In the genomic region with DNA sequence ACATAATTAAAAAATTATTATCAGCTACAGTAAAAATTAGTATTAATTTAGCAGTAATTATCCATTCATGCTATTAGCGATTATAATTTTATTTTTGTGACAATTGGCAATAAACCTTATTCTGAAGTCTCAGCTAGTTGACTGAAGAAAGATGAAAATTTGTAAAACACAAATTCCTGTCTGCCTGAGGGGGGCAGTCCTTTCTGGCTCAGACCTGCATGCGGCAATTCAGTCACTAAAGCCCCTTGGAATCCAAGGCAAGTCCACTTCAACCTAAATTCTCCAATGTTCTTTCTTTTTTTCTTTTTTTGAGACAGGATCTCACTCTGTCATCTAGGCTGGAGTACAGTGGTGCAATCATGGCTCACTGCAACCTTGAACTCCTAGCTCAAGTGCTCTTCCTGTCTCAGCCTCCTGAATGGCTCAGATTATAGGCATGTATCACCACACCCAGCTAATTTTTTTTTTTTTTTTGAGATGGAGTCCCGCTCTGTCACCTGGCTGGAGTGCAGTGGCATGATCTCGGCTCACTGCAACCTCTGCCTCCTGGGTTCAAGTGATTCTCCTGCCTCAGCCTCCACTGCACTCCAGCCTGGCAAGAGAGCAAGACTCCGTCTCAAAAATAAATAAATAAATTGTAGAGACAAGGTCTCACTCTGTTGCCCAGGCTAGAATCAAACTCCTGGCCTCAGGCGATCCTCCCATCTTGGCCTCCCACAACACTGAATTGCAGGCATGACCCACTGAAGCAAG, we compare ENCODE assay signal across 17 cellular contexts. TPM values are rescaled to one million over a fixed set of nuclear protein-coding genes. Genes with fewer than 3 reads are reported as not detected.
DNase-seq lines count a peak whose midpoint lies in the region; ATAC-seq, FAIRE-seq and TF ChIP-seq lines count a peak whose summit lies in the region.
"Had no signal": no experiment of that assay in that cellular context is flagged by ENCODE, and none has a peak within 500 bp of the region (broad histone marks: within the 10 kb centered on the region; RNA-seq: fewer than 3 reads in every experiment).

No MANE protein-coding gene starts in this region.

- intact Hi-C loops in K562 (cut with micrococcal nuclease) (loop anchor here (5.0 kb wide), 1 partner anchor 64 kb away; no protein-coding TSS in a partner anchor), posterior vena cava (cut with DNase I) (loop anchor here in 1 of 2 donors (10.0 kb wide), 1 partner anchor 692 kb away; no protein-coding TSS in a partner anchor)

- H3K9me3 ChIP-seq in MM.1S (replicated peaks; ENCODE audit: insufficient read depth, low read length) (no peaks in the 10 kb centered on the region), K562 (replicated peaks; ENCODE audit: control insufficient read depth, insufficient read depth, low read depth, low read length) (no peaks in the 10 kb centered on the region), osteoblast (ENCODE audit: low read depth, low read length) (no peaks in the 10 kb centered on the region)
- H3K9me3 ChIP-seq: BLaER1, gastroesophageal sphincter had no signal

- H4K20me1 ChIP-seq in MM.1S (ENCODE audit: insufficient read depth, low read length) (no peaks in the 10 kb centered on the region), K562 (replicated peaks; ENCODE audit: control insufficient read depth, insufficient read depth, low read length) (no peaks in the 10 kb centered on the region), osteoblast (ENCODE audit: insufficient read depth, low read length) (no peaks in the 10 kb centered on the region)
- H4K20me1 ChIP-seq: BLaER1 had no signal

- BruUV-seq in K562 (replicated peaks; lab: Mats Ljungman, UMichigan) = no TSS peak

- H3K4me2 ChIP-seq in MM.1S (ENCODE audit: low read depth, low read length) (peak overlapping the region; percentile 78), K562 (ENCODE audit: insufficient read depth, low read length) (no peak overlapping the region), osteoblast (ENCODE audit: insufficient read depth, low read length) (no peak overlapping the region)

- TF ChIP-seq CTCF in MM.1S (IDR thresholded peaks at IDR 0.05; ENCODE audit: low read length) (no peak), K562 (IDR thresholded peaks at IDR 0.05 in 2 of 3, conservative IDR thresholded peaks at IDR 0.05 in 1 of 3; ENCODE audit: insufficient read depth in 2 of 3, low read depth in 1 of 3, low read length in 3 of 3) (peak; percentile 10 to 27 (median 14); a peak in 2 of 6 replicates), osteoblast (IDR thresholded peaks at IDR 0.05; ENCODE audit: extremely low read depth, low read depth, low read length) (no peak)

- H3K9me2 ChIP-seq in MM.1S (replicated peaks; ENCODE audit: insufficient read depth, low read length) = no peaks in the 10 kb centered on the region

- TF ChIP-seq RAD21 in K562 (CRISPR knock-in tag; conservative IDR thresholded peaks at IDR 0.05 in 1 of 2, IDR thresholded peaks at IDR 0.05 in 1 of 2) = peak in 1 of 2 experiments; percentile 17; a peak in 1 of 4 replicates

- no peaks in the 10 kb centered on the region for H3K79me2 ChIP-seq in MM.1S (ENCODE audit: low read length)
- H3K79me2 ChIP-seq in K562 (ENCODE audit: control insufficient read depth, insufficient read depth, low read length) = no peaks in the 10 kb centered on the region
- no peaks in the 10 kb centered on the region for H3K79me2 ChIP-seq in osteoblast (ENCODE audit: insufficient read depth, low read length)

- CTCF ChIA-PET in K562 (lab: Yijun Ruan, JAX; ENCODE audit: low intra/inter-chr PET ratio) = no interaction called here

- ATAC-seq in K562 (peak; percentile 33; the same call in 2 of the 3 replicates), GM19397 (IDR thresholded peaks at IDR 0.05; ENCODE audit: unreplicated experiment) (no peak)
- ATAC-seq: gastroesophageal sphincter; natural killer cell treated with Interleukin-12 subunit alpha and Interleukin-12 subunit beta and Interleukin-15 and Interleukin-18, amount 100 ng/mL, for 72 hours; stimulated activated naive CD8-positive, alpha-beta T cell treated with anti-CD3 and anti-CD28 coated beads, Interleukin-15, amount 100 ng/mL, for 72 hours had no signal

- H3K36me3 ChIP-seq in MM.1S (replicated peaks; ENCODE audit: insufficient read depth, low read length) (no peaks in the 10 kb centered on the region), K562 (ENCODE audit: control insufficient read depth, insufficient read depth, low read length) (no peaks in the 10 kb centered on the region), osteoblast (ENCODE audit: insufficient read depth, low read length) (no peaks in the 10 kb centered on the region)
- H3K36me3 ChIP-seq: BLaER1, gastroesophageal sphincter had no signal

- H3K9ac ChIP-seq in MM.1S (ENCODE audit: low read length) (no peak overlapping the region; the same call in 1 of the 2 replicates), K562 (ENCODE audit: insufficient read depth in 1 of 2, low read depth in 2 of 2, low read length in 2 of 2) (no peak overlapping the region)
- H3K9ac ChIP-seq: BLaER1 had no signal

- WGBS in K562 (ENCODE audit: insufficient coverage, low coverage, missing lambda C conversion rate) = 0% methylated on average over 6 of the region's 6 CpGs

- peak overlapping the region; percentile 9; the same call in 1 of the 2 replicates for H3K4me3 ChIP-seq in MM.1S (ENCODE audit: low read length)
- H3K4me3 ChIP-seq in K562 = no peak overlapping the region
- H3K4me3 ChIP-seq in osteoblast (ENCODE audit: insufficient read depth, low read length) = no peak overlapping the region
- H3K4me3 ChIP-seq: BLaER1, gastroesophageal sphincter had no signal

- TF ChIP-seq EP300 in K562 (IDR thresholded peaks at IDR 0.05; ENCODE audit: low read length) = no peak

- no peaks in the 10 kb centered on the region for H3K9me1 ChIP-seq in K562 (ENCODE audit: control insufficient read depth, insufficient read depth, low read length)

- in situ Hi-C loops in K562 (cut with MboI) = no loop called here

- H3K27me3 ChIP-seq in MM.1S (replicated peaks; ENCODE audit: insufficient read depth, low read length) = no peaks in the 10 kb centered on the region
- peaks cover 36 to 55% of the 10 kb centered on the region in 2 experiments for H3K27me3 ChIP-seq in K562 (ENCODE audit: control insufficient read depth in 2 of 2, insufficient read depth in 2 of 2, low read length in 2 of 2)
- no peaks in the 10 kb centered on the region for H3K27me3 ChIP-seq in osteoblast (ENCODE audit: insufficient read depth, low read length)
- H3K27me3 ChIP-seq: BLaER1, gastroesophageal sphincter had no signal

- H2AFZ ChIP-seq in MM.1S (ENCODE audit: low read length) = no peak overlapping the region
- H2AFZ ChIP-seq in K562 (ENCODE audit: low read depth, low read length) = no peak overlapping the region
- H2AFZ ChIP-seq in osteoblast (ENCODE audit: low read length) = no peak overlapping the region

- TF ChIP-seq POLR2A in K562 (conservative IDR thresholded peaks at IDR 0.05) = no peak

- H3F3A ChIP-seq in MM.1S (ENCODE audit: insufficient read depth, low read length) = peaks cover 21% of the 10 kb centered on the region

- POLR2A ChIA-PET in K562 (lab: Yijun Ruan, JAX) = interaction anchor here (0.6 to 1.1 kb wide), 4 partner anchors 11 to 351 kb away, joined by 3 to 4 read pairs (median 3); no protein-coding TSS in a partner anchor

- H3K27ac ChIP-seq in MM.1S (ENCODE audit: low read length) (peak overlapping the region; percentile 85; the same call in 1 of the 2 replicates), K562 (ENCODE audit: extremely low read depth, low read depth, low read length) (no peak overlapping the region), osteoblast (ENCODE audit: low read depth, low read length) (peak overlapping the region; percentile 34)
- H3K27ac ChIP-seq: BLaER1, gastroesophageal sphincter had no signal

- H3K4me1 ChIP-seq in MM.1S (ENCODE audit: low read length) (peaks cover 32% of the 10 kb centered on the region), K562 (replicated peaks in 1 of 2; ENCODE audit: control insufficient read depth in 2 of 2, insufficient read depth in 2 of 2, low read length in 2 of 2) (no peaks in the 10 kb centered on the region), osteoblast (ENCODE audit: insufficient read depth, low read length) (peaks cover 25% of the 10 kb centered on the region)
- H3K4me1 ChIP-seq: gastroesophageal sphincter had no signal

- DNase-seq in NCI-H748 (lab: John Stamatoyannopoulos, UW; ENCODE audit: unreplicated experiment) (peak; percentile 49), NCI-H748 treated with DMSO at 0.1 percent for 48 hours (lab: John Stamatoyannopoulos, UW) (no peak), MM.1S (no peak), K562 (ENCODE audit: extremely low read depth in 1 of 4, low spot score in 3 of 4) (no peak), osteoblast (ENCODE audit: insufficient read length, low spot score, missing footprints) (no peak), posterior vena cava (ENCODE audit: low spot score) (no peak), DMS53 (lab: John Stamatoyannopoulos, UW) (no peak)
- DNase-seq: erythroblast; NCI-H2029; NCI-H446 treated with DMSO at 0.1 percent for 48 hours; posterior cingulate gyrus; stimulated activated naive CD8-positive, alpha-beta T cell treated with anti-CD3 and anti-CD28 coated beads, Interleukin-15, amount 100 ng/mL, for 72 hours had no signal

- FAIRE-seq in K562 (lab: Jason Lieb, UNC) = no peak
- FAIRE-seq: A204.1 had no signal

TF ChIP-seq in K562, 482 proteins besides CTCF, POLR2A, EP300 and RAD21 (continues in another document):
- no peak for TF ChIP-seq NFIX (CRISPR knock-in tag; IDR thresholded peaks at IDR 0.05; ENCODE audit: low read depth)

RNA-seq across cellular contexts. Expression of a gene that starts 24.1 kb away (rescaled TPM):
- total RNA-seq in K562 (2011; cell fraction: chromatin; rRNA removed; ENCODE audit: low replicate concordance) = 0.09 TPM in 1 of 2 replicates, not detected in the other
- 0.13 TPM in 1 of 2 replicates, not detected in the other for total RNA-seq in K562 (2011; cell fraction: nucleolus; rRNA removed)
- total RNA-seq in K562 (2011; cell fraction: nucleoplasm; rRNA removed) = 0.07 and 0.08 TPM in 2 replicates
- total RNA-seq in K562 (2014; rRNA removed) = not detected in 2 replicates
- total RNA-seq in K562 (2014; rRNA removed; fragmentation: Illumina TruSeq; extraction: Trizol) = not detected in 2 replicates
- not detected in 2 replicates for total RNA-seq in K562 (2015; rRNA removed; fragmentation: Illumina TruSeq; extraction: Trizol)
- total RNA-seq in K562 (2021) = 0.22 and 0.27 TPM in 2 replicates
- polyA plus RNA-seq in K562 (2011; rRNA removed) = 0.01 TPM in 2 replicates
- polyA plus RNA-seq in K562 (2011; cell fraction: cytosol; rRNA removed) = 0.01 TPM in 1 of 2 replicates, not detected in the other
- 0.03 TPM in 1 of 2 replicates, not detected in the other for polyA plus RNA-seq in K562 (2011; cell fraction: nucleus; rRNA removed)
- 0.01 TPM in 1 of 2 replicates, not detected in the other for polyA plus RNA-seq in K562 (2012)
- not detected in 2 replicates for polyA plus RNA-seq in K562 (2014; fragmentation: Illumina TruSeq; extraction: Trizol)
- not detected for polyA plus RNA-seq in K562 (2014; fragmentation: Nextera tagmentation; extraction: Ambion mirVana)
- not detected in 2 replicates for polyA plus RNA-seq in K562 (2014; rRNA removed)
- not detected in 2 replicates for polyA minus RNA-seq in K562 (2011; rRNA and poly(A)+ RNA removed)
- not detected in 2 replicates for polyA minus RNA-seq in K562 (2011; cell fraction: cytosol; rRNA and poly(A)+ RNA removed)
- not detected in 2 replicates for polyA minus RNA-seq in K562 (2011; cell fraction: nucleus; rRNA and poly(A)+ RNA removed)
- 6.2 and 7.1 TPM in 2 replicates for total RNA-seq in osteoblast
- total RNA-seq in posterior vena cava = 10 to 100 TPM; 22.4 to 24.4 TPM

Comparison
In these comparisons a context has a peak if more than half of its experiments do, and no peak if none do; other contexts are left out.
1. CTCF ChIP-seq: peak in K562 (3 of 3); none in MM.1S (single experiment) and osteoblast (single experiment).